9 cellular contexts compared by ENCODE assay signal in the genomic region with DNA sequence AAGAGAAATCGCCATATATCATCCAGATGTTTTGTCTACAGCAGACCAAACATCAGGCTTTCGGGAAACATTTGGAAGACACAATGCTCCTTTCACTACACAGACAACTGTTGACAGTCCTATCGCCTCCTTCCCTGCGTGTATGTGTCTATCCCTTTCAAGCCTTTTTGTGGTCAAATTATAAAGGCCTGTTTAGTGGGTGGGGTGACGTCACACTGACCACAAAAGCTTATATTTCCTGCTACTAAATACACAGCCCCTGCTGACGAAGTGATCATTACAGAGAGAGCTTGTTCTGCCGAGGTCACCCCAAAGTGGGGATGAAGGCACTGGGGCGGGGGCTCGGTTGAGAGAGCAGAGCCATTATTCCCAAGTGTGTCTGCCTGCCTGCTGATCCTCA.
DNase-seq lines count a peak whose midpoint lies in the region; TF ChIP-seq lines count a peak whose summit lies in the region.
"Had no signal": no experiment of that assay in that cellular context is flagged by ENCODE, and none has a peak within 500 bp of the region (broad histone marks: within the 10 kb centered on the region; RNA-seq: fewer than 3 reads in every experiment).

No MANE protein-coding gene starts in this region.

- H3K27ac ChIP-seq in ectodermal cell (ENCODE audit: insufficient read depth, low read depth, low read length, poor library complexity, severe bottlenecking) (peak overlapping the region; percentile 39), coronary artery (no peak overlapping the region)
- H3K27ac ChIP-seq: VCaP had no signal

- DNase-seq in activated naive CD4-positive, alpha-beta T cell treated with anti-CD3 and anti-CD28 coated beads for 36 hours = peak; percentile 47
- DNase-seq in activated naive CD4-positive, alpha-beta T cell treated with anti-CD3 and anti-CD28 coated beads, Interleukin-2, amount 50 U/mL, for 16 hours = no peak
- DNase-seq in RPMI7951 (ENCODE audit: low read depth) = peak; percentile 97
- DNase-seq in skeletal muscle cell (ENCODE audit: low read depth) = peak; percentile 87
- no peak for DNase-seq in NCI-H1417 treated with DMSO at 0.1 percent for 48 hours (lab: John Stamatoyannopoulos, UW)
- no peak for DNase-seq in coronary artery (ENCODE audit: low spot score)
- no peak for DNase-seq in ecto neural progenitor cell (ENCODE audit: low spot score)

- H3K4me3 ChIP-seq in ectodermal cell (ENCODE audit: insufficient read depth, low read depth, low read length) (no peak overlapping the region), skeletal muscle cell (ENCODE audit: low read depth, low read length) (no peak overlapping the region), coronary artery (no peak overlapping the region)

- no peaks in the 10 kb centered on the region for H3K36me3 Mint-ChIP-seq in activated naive CD4-positive, alpha-beta T cell treated with anti-CD3 and anti-CD28 coated beads for 36 hours (ENCODE audit: low read depth)

- no peak for TF ChIP-seq CTCF in coronary artery (IDR thresholded peaks at IDR 0.05)

- no peaks in the 10 kb centered on the region for H3K9me3 ChIP-seq in ectodermal cell (ENCODE audit: control insufficient read depth, low read length)

- H3K9me3 Mint-ChIP-seq in activated naive CD4-positive, alpha-beta T cell treated with anti-CD3 and anti-CD28 coated beads for 36 hours = no peaks in the 10 kb centered on the region

- H3K27me3 ChIP-seq in ectodermal cell (ENCODE audit: control insufficient read depth, insufficient read depth, low read length, poor library complexity, severe bottlenecking) = no peaks in the 10 kb centered on the region

- peaks cover 12% of the 10 kb centered on the region for H3K4me1 ChIP-seq in ectodermal cell (ENCODE audit: control insufficient read depth, insufficient read depth, low read length)

- WGBS in ectodermal cell, 2 experiments = 60 to 61% methylated on average over 9 of the region's 9 CpGs

- no peaks in the 10 kb centered on the region for H3K36me3 ChIP-seq in ectodermal cell (ENCODE audit: control insufficient read depth, insufficient read depth, low read length)

- peaks cover 18% of the 10 kb centered on the region for H3K4me1 Mint-ChIP-seq in activated naive CD4-positive, alpha-beta T cell treated with anti-CD3 and anti-CD28 coated beads for 36 hours (ENCODE audit: low read depth)

- H3K27ac Mint-ChIP-seq in activated naive CD4-positive, alpha-beta T cell treated with anti-CD3 and anti-CD28 coated beads for 36 hours = no peak overlapping the region

- CTCF ChIA-PET in activated naive CD4-positive, alpha-beta T cell treated with anti-CD3 and anti-CD28 coated beads for 36 hours (lab: Charles Lee) = interaction anchor here (0.6 kb wide), 1 partner anchor 382 kb away, joined by 3 read pairs; no protein-coding TSS in a partner anchor

- intact Hi-C loops in activated naive CD4-positive, alpha-beta T cell treated with anti-CD3 and anti-CD28 coated beads for 36 hours (cut with micrococcal nuclease) = loop anchor here (10.0 kb wide), 3 partner anchors 308 to 552 kb away; no protein-coding TSS in a partner anchor

- peaks cover 12% of the 10 kb centered on the region for H3K27me3 Mint-ChIP-seq in activated naive CD4-positive, alpha-beta T cell treated with anti-CD3 and anti-CD28 coated beads for 36 hours (ENCODE audit: low read depth)

- no peak overlapping the region for H3K4me3 Mint-ChIP-seq in activated naive CD4-positive, alpha-beta T cell treated with anti-CD3 and anti-CD28 coated beads for 36 hours

Comparison
In these comparisons a context has a peak if more than half of its experiments do, and no peak if none do; other contexts are left out.
1. DNase-seq: peak in activated naive CD4-positive, alpha-beta T cell treated with anti-CD3 and anti-CD28 coated beads for 36 hours (single experiment), RPMI7951 (single experiment) and skeletal muscle cell (single experiment); none in activated naive CD4-positive, alpha-beta T cell treated with anti-CD3 and anti-CD28 coated beads, Interleukin-2, amount 50 U/mL, for 16 hours (single experiment), NCI-H1417 treated with DMSO at 0.1 percent for 48 hours (single experiment), coronary artery (single experiment) and ecto neural progenitor cell (single experiment).